13 cellular contexts compared by ENCODE assay signal in the genomic region with DNA sequence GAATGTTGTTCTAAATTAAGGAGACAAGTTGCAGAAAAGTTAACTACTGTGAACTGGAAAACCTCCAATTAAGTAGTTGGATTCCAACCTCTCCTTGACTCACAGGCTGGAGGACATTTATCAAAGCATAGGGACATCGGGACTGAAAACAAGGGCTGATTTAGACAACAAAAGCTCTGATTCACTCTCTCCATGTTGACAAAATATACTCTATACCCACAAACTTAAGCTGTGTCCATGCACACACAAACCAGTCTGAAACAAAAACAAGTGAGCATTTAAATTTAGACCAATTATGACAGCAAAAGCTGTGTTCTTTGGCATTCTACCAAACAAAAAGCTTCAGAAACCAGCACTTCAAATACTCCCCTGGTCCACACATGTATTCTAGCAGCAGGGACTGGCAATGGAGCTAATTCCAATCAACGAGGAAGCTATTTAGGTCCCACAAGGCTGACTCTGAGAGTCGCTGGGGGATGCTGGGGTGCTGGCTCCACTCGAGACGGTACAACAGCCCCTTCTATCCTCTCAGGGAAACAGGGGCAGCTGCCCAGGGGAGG.
DNase-seq lines count a peak whose midpoint lies in the region; ATAC-seq, FAIRE-seq and TF ChIP-seq lines count a peak whose summit lies in the region.
"Had no signal": no experiment of that assay in that cellular context is flagged by ENCODE, and none has a peak within 500 bp of the region (broad histone marks: within the 10 kb centered on the region; RNA-seq: fewer than 3 reads in every experiment).

No MANE protein-coding gene starts in this region.

- peaks cover 0 to 32% (median 19%) of the 10 kb centered on the region in 9 donors for H3K4me1 ChIP-seq in heart right ventricle
- H3K4me1 ChIP-seq in gastrocnemius medialis: peaks cover 14 to 27% of the 10 kb centered on the region in 2 donors

- H3K27ac ChIP-seq in heart right ventricle (peak overlapping the region in 9 of 10 donors; percentile 3 to 71 (median 29)), gastrocnemius medialis (no peak overlapping the region)
- H3K27ac ChIP-seq: KMS-11 had no signal

- 13 to 17% methylated on average over 5 of the region's 5 CpGs for WGBS in heart right ventricle, 2 donors

- in situ Hi-C loops in gastrocnemius medialis (cut with MboI; ENCODE audit: low sequenced_read_pairs in 4 of 4): no loop called here

- DNase-seq in DMS53 (lab: John Stamatoyannopoulos, UW) (peak; percentile 20), DMS53 treated with DMSO at 0.1 percent for 48 hours (lab: John Stamatoyannopoulos, UW; ENCODE audit: unreplicated experiment) (no peak), RPMI7951 (ENCODE audit: low read depth) (peak; percentile 59), heart right ventricle (no peak), gastrocnemius medialis (no peak), posterior vena cava (ENCODE audit: low spot score) (no peak), NOMO-1 treated with DMSO at 0.1 percent for 48 hours (lab: John Stamatoyannopoulos, UW; ENCODE audit: unreplicated experiment) (no peak), D721Med (ENCODE audit: insufficient read length, low spot score) (no peak)
- DNase-seq: 8988T, GOT3, NCI-H526, SW 1271 had no signal

- no peak for TF ChIP-seq POLR2A in gastrocnemius medialis (IDR thresholded peaks at IDR 0.05)

- TF ChIP-seq CTCF in heart right ventricle (IDR thresholded peaks at IDR 0.05) (no peak), gastrocnemius medialis (IDR thresholded peaks at IDR 0.05 in 4 of 5, conservative IDR thresholded peaks at IDR 0.05 in 1 of 5) (no peak), D721Med (IDR thresholded peaks at IDR 0.05; ENCODE audit: insufficient read depth, missing control alignments) (no peak)

- H3K27me3 ChIP-seq in heart right ventricle (no peaks in the 10 kb centered on the region), gastrocnemius medialis (no peaks in the 10 kb centered on the region)

- H3K36me3 ChIP-seq in heart right ventricle (no peaks in the 10 kb centered on the region), gastrocnemius medialis (no peaks in the 10 kb centered on the region)

- intact Hi-C loops in heart right ventricle (cut with DNase I): loop anchor here in 1 of 10 donors (5.0 kb wide), 1 partner anchor 206 kb away; the partner anchor contains the start of gene SPOPL
- intact Hi-C loops in gastrocnemius medialis (cut with DNase I; ENCODE audit: low total_unique reads): no loop called here
- intact Hi-C loops in posterior vena cava (cut with DNase I): no loop called here

- ATAC-seq in heart right ventricle: peak in 7 of 8 donors; percentile 32 to 66 (median 42)
- peak; percentile 24 to 57 for ATAC-seq in gastrocnemius medialis

- no peak for FAIRE-seq in D721Med (lab: Jason Lieb, UNC)

- no peaks in the 10 kb centered on the region for H3K9me3 ChIP-seq in heart right ventricle
- no peaks in the 10 kb centered on the region for H3K9me3 ChIP-seq in gastrocnemius medialis

- no peak overlapping the region for H3K4me3 ChIP-seq in heart right ventricle
- H3K4me3 ChIP-seq in gastrocnemius medialis: no peak overlapping the region

Comparison
In these comparisons a context has a peak if more than half of its experiments do, and no peak if none do; other contexts are left out.
1. DNase-seq: peak in DMS53 (single experiment) and RPMI7951 (single experiment); none in DMS53 treated with DMSO at 0.1 percent for 48 hours (single experiment), heart right ventricle (0 of 2), gastrocnemius medialis (0 of 2), posterior vena cava (single experiment), NOMO-1 treated with DMSO at 0.1 percent for 48 hours (single experiment) and D721Med (single experiment).
2. H3K27ac ChIP-seq: peak in heart right ventricle (9 of 10); none in gastrocnemius medialis (0 of 4).